In genomic region chr1:177301425-177302124, GRCh38 we compare ENCODE assay signal across 19 cellular contexts.
"Had no signal": no experiment of that assay in that cellular context is flagged by ENCODE, and none has a peak within 500 bp of the region (broad histone marks: within the 10 kb centered on the region; RNA-seq: fewer than 3 reads in every experiment).

No MANE protein-coding gene starts in this region.

- H3K9me3 ChIP-seq: colonic mucosa, left lung, neutrophil, sigmoid colon, uterus had no signal

- H3K27ac ChIP-seq: colonic mucosa, left lung, neutrophil, uterus had no signal

- DNase-seq: activated CD4-positive, alpha-beta memory T cell treated with anti-CD3 and anti-CD28 coated beads for 36 hours; activated CD4-positive, alpha-beta T cell treated with anti-CD3 and anti-CD28 coated beads, Interleukin-2, amount 10 ng/mL, durations not matched to agents 24 days and 14 days; activated CD4-positive, CD25-positive, alpha-beta regulatory T cell treated with anti-CD3 and anti-CD28 coated beads, Interleukin-2, amount 50 U/mL, for 72 hours; activated CD8-positive, alpha-beta memory T cell treated with anti-CD3 and anti-CD28 coated beads, Interleukin-2, amount 50 U/mL, for 48 hours; activated gamma-delta T cell; activated naive CD4-positive, alpha-beta T cell treated with anti-CD3 and anti-CD28 coated beads, Interleukin-2, amount 10 ng/mL, durations not matched to agents 7 days and 5 days; activated naive CD8-positive, alpha-beta T cell treated with anti-CD3 and anti-CD28 coated beads, Interleukin-2, amount 10 ng/mL, durations not matched to agents 7 days and 5 days; activated T-cell treated with anti-CD3 and anti-CD28 coated beads, Interleukin-2, amount 50 U/mL, for 24 hours; amniotic stem cell; colonic mucosa; sigmoid colon; small intestine; stimulated activated CD4-positive, alpha-beta T cell treated with anti-CD3 and anti-CD28 coated beads, Interleukin-1b, Interleukin-23, amount 100 ng/mL, for 48 hours; stimulated activated naive CD4-positive, alpha-beta T cell; T-helper 2 cell; uterus had no signal

- H3K27me3 ChIP-seq: colonic mucosa, left lung, neutrophil, uterus had no signal

- H3K36me3 ChIP-seq: colonic mucosa, left lung, neutrophil, sigmoid colon, uterus had no signal

- H3K4me1 ChIP-seq: colonic mucosa, left lung, uterus had no signal

- H3K4me3 ChIP-seq: colonic mucosa, left lung, lung, sigmoid colon, uterus had no signal
